Comparison of ENCODE assay signal across 6 cellular contexts in genomic region chr16:4910828-4911227, GRCh38. TPM values are rescaled to one million over a fixed set of nuclear protein-coding genes. Genes with fewer than 3 reads are reported as not detected.
"Had no signal": no experiment of that assay in that cellular context is flagged by ENCODE, and none has a peak within 500 bp of the region (broad histone marks: within the 10 kb centered on the region; RNA-seq: fewer than 3 reads in every experiment).

No MANE protein-coding gene starts in this region.

- DNase-seq: IMR-90, KBM-7 had no signal

- H3K4me3 ChIP-seq: K562 had no signal

- H3K27ac ChIP-seq: HL-60 had no signal

- ATAC-seq: HepG2, K562 had no signal

RNA-seq across cellular contexts. Expression of gene SEC14L5, which starts 47.3 kb away (rescaled TPM):
- total RNA-seq: HT1080, IMR-90, K562 had no signal
